Comparison of ENCODE assay signal across 9 cellular contexts in the genomic region with DNA sequence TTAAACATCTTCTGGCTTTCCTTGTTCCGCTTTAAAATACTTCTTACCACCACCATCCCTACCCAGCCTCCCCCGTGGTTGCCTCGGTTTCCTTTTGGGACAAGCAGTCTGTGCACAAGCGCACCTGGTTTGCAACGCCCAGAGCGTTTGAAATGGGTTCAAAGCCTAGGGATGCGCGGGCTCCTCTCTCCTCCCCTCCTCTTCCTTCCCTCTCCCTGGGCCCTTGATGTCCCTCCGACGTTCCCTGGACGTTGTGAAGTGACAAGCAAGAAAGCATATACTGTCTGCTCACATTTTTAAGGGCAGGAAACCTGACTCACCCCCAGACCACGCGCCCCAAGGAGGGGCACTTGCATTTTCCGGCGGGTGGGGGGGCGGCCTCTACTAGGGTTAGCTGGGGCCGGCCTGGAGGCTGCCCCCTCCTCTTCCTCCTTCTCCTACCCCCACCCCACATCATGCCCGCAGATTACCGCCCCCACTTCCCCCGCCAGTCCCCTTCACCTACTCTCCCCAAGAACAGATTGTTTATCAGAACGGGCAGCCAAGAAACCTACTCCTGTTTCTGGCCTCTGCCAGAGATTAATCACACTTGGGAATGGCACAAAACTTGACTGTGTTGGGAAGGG. TPM values are rescaled to one million over a fixed set of nuclear protein-coding genes. Genes with fewer than 3 reads are reported as not detected.
A peak's percentile ranks its signal among the peaks of the same experiment; 100 is the strongest.
DNase-seq lines count a peak whose midpoint lies in the region; ATAC-seq and TF ChIP-seq lines count a peak whose summit lies in the region.
"Had no signal": no experiment of that assay in that cellular context is flagged by ENCODE, and none has a peak within 500 bp of the region (broad histone marks: within the 10 kb centered on the region; RNA-seq: fewer than 3 reads in every experiment).

No MANE protein-coding gene starts in this region.

- no peaks in the 10 kb centered on the region for H3K36me3 ChIP-seq in thoracic aorta

- no peaks in the 10 kb centered on the region for H3K27me3 ChIP-seq in CD4-positive, alpha-beta T cell (ENCODE audit: control insufficient read depth, insufficient read depth, low read length)
- H3K27me3 ChIP-seq in thoracic aorta (replicated peaks; ENCODE audit: insufficient read depth): no peaks in the 10 kb centered on the region

- peak overlapping the region; percentile 40 for H3K27ac ChIP-seq in CD4-positive, alpha-beta T cell (ENCODE audit: low read depth, low read length)
- H3K27ac ChIP-seq in adipose tissue (ENCODE audit: low read depth, low read length): peak overlapping the region; percentile 9
- peak overlapping the region in 1 of 2 donors; percentile 94 for H3K27ac ChIP-seq in thoracic aorta

- no peak for TF ChIP-seq CTCF in CD4-positive, alpha-beta T cell (IDR thresholded peaks at IDR 0.05)
- TF ChIP-seq CTCF in mesothelial cell of epicardium (IDR thresholded peaks at IDR 0.05; ENCODE audit: unreplicated experiment): no peak
- no peak for TF ChIP-seq CTCF in thoracic aorta (IDR thresholded peaks at IDR 0.05)

- peaks cover 92% of the 10 kb centered on the region for H3K4me1 Mint-ChIP-seq in CD4-positive, alpha-beta T cell (ENCODE audit: low read depth)
- peaks cover 87% of the 10 kb centered on the region for H3K4me1 Mint-ChIP-seq in mesothelial cell of epicardium

- no peaks in the 10 kb centered on the region for H3K27me3 Mint-ChIP-seq in CD4-positive, alpha-beta T cell
- H3K27me3 Mint-ChIP-seq in mesothelial cell of epicardium (ENCODE audit: low read depth): no peaks in the 10 kb centered on the region

- peak in 7 of 10 experiments; percentile 40 to 68 (median 55) for DNase-seq in CD4-positive, alpha-beta T cell
- DNase-seq in RPMI7951 (ENCODE audit: low read depth): peak; percentile 60
- no peak for DNase-seq in mesothelial cell of epicardium (ENCODE audit: low spot score in 2 of 2, unreplicated experiment in 2 of 2)
- DNase-seq in thoracic aorta (ENCODE audit: low spot score): no peak
- no peak for DNase-seq in NCI-H345 (lab: John Stamatoyannopoulos, UW)
- no peak for DNase-seq in GM03348 (ENCODE audit: low spot score)

- H3K27ac Mint-ChIP-seq in CD4-positive, alpha-beta T cell: peak overlapping the region; percentile 100
- H3K27ac Mint-ChIP-seq in mesothelial cell of epicardium: peak overlapping the region; percentile 99

- CTCF ChIA-PET in CD4-positive, alpha-beta T cell (lab: Charles Lee): no interaction called here

- H3K4me1 ChIP-seq in thoracic aorta (ENCODE audit: control insufficient read depth in 1 of 2, low read depth in 2 of 2): peaks cover 59 to 77% of the 10 kb centered on the region in 2 donors

- POLR2A ChIA-PET in CD4-positive, alpha-beta T cell (lab: Charles Lee): interaction anchor here (0.8 to 9.9 kb wide), 4 partner anchors 8 to 76 kb away, joined by 3 to 220 read pairs (median 12); a partner anchor contains a TSS

- no peaks in the 10 kb centered on the region for H3K9me3 Mint-ChIP-seq in CD4-positive, alpha-beta T cell
- H3K9me3 Mint-ChIP-seq in mesothelial cell of epicardium: no peaks in the 10 kb centered on the region

- H3K4me3 Mint-ChIP-seq in CD4-positive, alpha-beta T cell: peak overlapping the region; percentile 47
- peak overlapping the region; percentile 53 for H3K4me3 Mint-ChIP-seq in mesothelial cell of epicardium

- no peaks in the 10 kb centered on the region for H3K9me3 ChIP-seq in CD4-positive, alpha-beta T cell (ENCODE audit: control insufficient read depth, low read length)
- H3K9me3 ChIP-seq in thoracic aorta: no peaks in the 10 kb centered on the region

- peak overlapping the region; percentile 68 for H3K4me3 ChIP-seq in thoracic aorta

- WGBS in adipose tissue, 3 donors: 19 to 37% (median 20%) methylated on average over 21 of the region's 21 CpGs

- peaks cover 11% of the 10 kb centered on the region for H3K36me3 Mint-ChIP-seq in CD4-positive, alpha-beta T cell (ENCODE audit: low read depth)
- H3K36me3 Mint-ChIP-seq in mesothelial cell of epicardium: no peaks in the 10 kb centered on the region

- ATAC-seq in CD4-positive, alpha-beta T cell (ENCODE audit: poor library complexity): no peak
- ATAC-seq in thoracic aorta (ENCODE audit: insufficient number of reproducible peaks, low FRiP score, low read depth) (no peak), GM21423 (IDR thresholded peaks at IDR 0.05; ENCODE audit: unreplicated experiment) (no peak)
- ATAC-seq: HCT116 had no signal

- intact Hi-C loops in CD4-positive, alpha-beta T cell (cut with DNase I, micrococcal nuclease): no loop called here

RNA-seq across cellular contexts. Expression of a gene that starts 9.5 kb away (rescaled TPM):
- 10 to 100 TPM; 70.9 to 71.8 TPM for total RNA-seq in CD4-positive, alpha-beta T cell
- 16.6 and 23.2 TPM in 2 replicates for total RNA-seq in RPMI7951 (2014; rRNA removed; shearing (Covaris generic))
- 10 to 100 TPM; 13.7 to 53.2 (median 27.3) TPM for polyA plus RNA-seq in adipose tissue
- total RNA-seq in mesothelial cell of epicardium: 126 to 131 TPM (median 128 TPM) in 3 replicates
- total RNA-seq in thoracic aorta: 10 to 100 TPM; 49.6 to 69.7 TPM

Comparison
In these comparisons a context has a peak if more than half of its experiments do, and no peak if none do; other contexts are left out.
1. DNase-seq: peak in CD4-positive, alpha-beta T cell (7 of 10) and RPMI7951 (single experiment); none in mesothelial cell of epicardium (0 of 2), thoracic aorta (single experiment), NCI-H345 (single experiment) and GM03348 (single experiment).